ENCODE assay signal across 10 cellular contexts in genomic region chr18:6741290-6741689, GRCh38. TPM values are rescaled to one million over a fixed set of nuclear protein-coding genes. Genes with fewer than 3 reads are reported as not detected.
DNase-seq lines count a peak whose midpoint lies in the region; ATAC-seq, FAIRE-seq and TF ChIP-seq lines count a peak whose summit lies in the region.
"Had no signal": no experiment of that assay in that cellular context is flagged by ENCODE, and none has a peak within 500 bp of the region (broad histone marks: within the 10 kb centered on the region; RNA-seq: fewer than 3 reads in every experiment).

No MANE protein-coding gene starts in this region.

- H3K23ac ChIP-seq in neuronal stem cell (ENCODE audit: low read depth, low read length, poor library complexity), result no peak overlapping the region

- H4K8ac ChIP-seq in neuronal stem cell (ENCODE audit: low read depth, low read length), result no peak overlapping the region

- no peaks in the 10 kb centered on the region for H3K36me3 ChIP-seq in neuronal stem cell (replicated peaks in 1 of 2; ENCODE audit: control insufficient read depth in 2 of 2, insufficient read depth in 2 of 2, low read length in 2 of 2)

- no peak for ATAC-seq in stimulated activated effector memory CD8-positive, alpha-beta T cell treated with anti-CD3 and anti-CD28 coated beads, Interleukin-12 subunit alpha, Interleukin-12 subunit beta, amount 100 ng/mL, for 72 hours
- no peak for ATAC-seq in HG03460 (IDR thresholded peaks at IDR 0.05; ENCODE audit: unreplicated experiment)
- ATAC-seq: activated T-cell treated with anti-CD3 and anti-CD28 coated beads, Interleukin-2, amount 50 U/mL, for 72 hours had no signal

- no peaks in the 10 kb centered on the region for H3K79me1 ChIP-seq in neuronal stem cell (ENCODE audit: low read depth, low read length)

- no peak overlapping the region for H2BK15ac ChIP-seq in neuronal stem cell (ENCODE audit: low read length)

- H3K36me3 Mint-ChIP-seq in stimulated activated effector memory CD8-positive, alpha-beta T cell treated with anti-CD3 and anti-CD28 coated beads, Interleukin-12 subunit alpha, Interleukin-12 subunit beta, amount 100 ng/mL, for 72 hours, result no peaks in the 10 kb centered on the region

- no peak overlapping the region for H3K18ac ChIP-seq in neuronal stem cell (ENCODE audit: low read length)

- H3K27ac ChIP-seq in RWPE1 (no peak overlapping the region), neuronal stem cell (replicated peaks; ENCODE audit: low read length) (no peak overlapping the region)

- FAIRE-seq in GM12891 (lab: Jason Lieb, UNC), result no peak
- FAIRE-seq: islet of Langerhans had no signal

- no peak overlapping the region for H2AK5ac ChIP-seq in neuronal stem cell (ENCODE audit: low read depth, low read length)

- H3K9me3 Mint-ChIP-seq in stimulated activated effector memory CD8-positive, alpha-beta T cell treated with anti-CD3 and anti-CD28 coated beads, Interleukin-12 subunit alpha, Interleukin-12 subunit beta, amount 100 ng/mL, for 72 hours, result peaks cover 9% of the 10 kb centered on the region

- no peak overlapping the region for H3K4me2 ChIP-seq in neuronal stem cell (ENCODE audit: insufficient read depth, low read length, poor library complexity, severe bottlenecking)

- H3K27ac Mint-ChIP-seq in stimulated activated effector memory CD8-positive, alpha-beta T cell treated with anti-CD3 and anti-CD28 coated beads, Interleukin-12 subunit alpha, Interleukin-12 subunit beta, amount 100 ng/mL, for 72 hours, result no peak overlapping the region
- H3K27ac Mint-ChIP-seq: activated T-cell treated with anti-CD3 and anti-CD28 coated beads, Interleukin-2, amount 50 U/mL, for 72 hours had no signal

- H3K4me3 Mint-ChIP-seq in stimulated activated effector memory CD8-positive, alpha-beta T cell treated with anti-CD3 and anti-CD28 coated beads, Interleukin-12 subunit alpha, Interleukin-12 subunit beta, amount 100 ng/mL, for 72 hours, result no peak overlapping the region
- H3K4me3 Mint-ChIP-seq: activated T-cell treated with anti-CD3 and anti-CD28 coated beads, Interleukin-2, amount 50 U/mL, for 72 hours had no signal

- CTCF ChIA-PET in RWPE1 (lab: Yijun Ruan, JAX), result interaction anchor here (0.7 kb wide), 1 partner anchor 96 kb away, joined by 3 read pairs; no protein-coding TSS in a partner anchor

- no peak overlapping the region for H2BK5ac ChIP-seq in neuronal stem cell (ENCODE audit: low read length)

- H3K4me3 ChIP-seq in fibroblast of mammary gland (ENCODE audit: control insufficient read depth, low read depth, low read length), result no peak overlapping the region
- no peak overlapping the region for H3K4me3 ChIP-seq in neuronal stem cell (ENCODE audit: low read length in 2 of 2)

- peak overlapping the region; percentile 3 for H2AFZ ChIP-seq in neuronal stem cell (ENCODE audit: low read length)

- no peak overlapping the region for H3K14ac ChIP-seq in neuronal stem cell (ENCODE audit: low read length)

- no peaks in the 10 kb centered on the region for H3K27me3 ChIP-seq in neuronal stem cell (ENCODE audit: control insufficient read depth in 3 of 3, insufficient read depth in 3 of 3, low read depth in 1 of 3, low read length in 3 of 3)

- H3K4ac ChIP-seq in neuronal stem cell (ENCODE audit: low read length), result no peak overlapping the region

- H3K9me3 ChIP-seq in neuronal stem cell (replicated peaks in 1 of 2; ENCODE audit: control insufficient read depth in 2 of 2, insufficient read depth in 1 of 2, low read depth in 1 of 2, low read length in 2 of 2), result no peaks in the 10 kb centered on the region

- H3K4me1 ChIP-seq in neuronal stem cell (ENCODE audit: control insufficient read depth in 2 of 2, insufficient read depth in 1 of 2, low read depth in 1 of 2, low read length in 2 of 2), result peaks cover 3 to 22% of the 10 kb centered on the region in 2 donors

- TF ChIP-seq POLR2A in GM12891 (IDR thresholded peaks at IDR 0.05; ENCODE audit: low read depth, low read length), result no peak

- H4K91ac ChIP-seq in neuronal stem cell (ENCODE audit: low read depth, low read length, poor library complexity), result no peak overlapping the region

- no CpG with 5 or more reads among the region's 3 CpGs for WGBS in neuronal stem cell (ENCODE audit: extremely low coverage in 2 of 2, insufficient read length in 2 of 2, insufficient replicate concordance in 1 of 2), 2 donors

- H2BK120ac ChIP-seq in neuronal stem cell (ENCODE audit: low read depth, low read length), result no peak overlapping the region

- DNase-seq in AG09319 (ENCODE audit: extremely low read depth, low read depth) (peak; percentile 87), RWPE1 (ENCODE audit: low spot score) (peak; percentile 28), fibroblast of mammary gland (ENCODE audit: low read depth) (peak; percentile 99), neuronal stem cell (ENCODE audit: low spot score) (no peak), GM12891 (ENCODE audit: insufficient read length, low spot score) (no peak)
- DNase-seq in stimulated activated effector memory CD8-positive, alpha-beta T cell treated with anti-CD3 and anti-CD28 coated beads, Interleukin-12 subunit alpha, Interleukin-12 subunit beta, amount 100 ng/mL, for 72 hours (ENCODE audit: low spot score in 2 of 2), result no peak
- DNase-seq in activated CD4-positive, alpha-beta T cell treated with anti-CD3 and anti-CD28 coated beads for 1 hour, result no peak
- DNase-seq: activated T-cell treated with anti-CD3 and anti-CD28 coated beads, Interleukin-2, amount 50 U/mL, for 72 hours had no signal

- POLR2A ChIA-PET in RWPE1 (lab: Yijun Ruan, JAX; ENCODE audit: low non-redundant PET), result no interaction called here

- no peak overlapping the region for H3K9ac ChIP-seq in neuronal stem cell (ENCODE audit: low read depth, low read length, poor library complexity)

- no peaks in the 10 kb centered on the region for H3K4me1 Mint-ChIP-seq in stimulated activated effector memory CD8-positive, alpha-beta T cell treated with anti-CD3 and anti-CD28 coated beads, Interleukin-12 subunit alpha, Interleukin-12 subunit beta, amount 100 ng/mL, for 72 hours

- TF ChIP-seq CTCF in AG09319 (IDR thresholded peaks at IDR 0.05; ENCODE audit: low read depth, low read length), result no peak
- TF ChIP-seq CTCF in RWPE1 (conservative IDR thresholded peaks at IDR 0.05; ENCODE audit: low read depth), result no peak
- no peak for TF ChIP-seq CTCF in fibroblast of mammary gland (conservative IDR thresholded peaks at IDR 0.05; ENCODE audit: control insufficient read depth, insufficient read depth, low read depth, low read length)

- no peak overlapping the region for H2BK12ac ChIP-seq in neuronal stem cell (ENCODE audit: low read length)

TF ChIP-seq in GM12891, 5 proteins besides CTCF, POLR2A, EP300 and RAD21:
- TF ChIP-seq TAF1 (IDR thresholded peaks at IDR 0.05; ENCODE audit: low read depth, low read length) (no peak), POU2F2 (IDR thresholded peaks at IDR 0.05; ENCODE audit: low read depth, low read length) (no peak), POLR2AphosphoS5 (IDR thresholded peaks at IDR 0.05; ENCODE audit: low read depth, low read length) (no peak)

RNA-seq across cellular contexts. Expression of gene ARHGAP28, which starts 11.8 kb away (rescaled TPM):
- polyA plus RNA-seq in neuronal stem cell (2013, experiment 1 of 2), result 9.8 TPM
- polyA plus RNA-seq in neuronal stem cell (2013, experiment 2 of 2), result 10.7 TPM
- not detected for polyA plus RNA-seq in GM12891 (2012; ENCODE audit: low read depth, missing spikeins)

Comparison
In these comparisons a context has a peak if more than half of its experiments do, and no peak if none do; other contexts are left out.
1. DNase-seq: peak in AG09319 (single experiment), RWPE1 (single experiment) and fibroblast of mammary gland (single experiment); none in neuronal stem cell (single experiment), stimulated activated effector memory CD8-positive, alpha-beta T cell treated with anti-CD3 and anti-CD28 coated beads, Interleukin-12 subunit alpha, Interleukin-12 subunit beta, amount 100 ng/mL, for 72 hours (0 of 2), activated CD4-positive, alpha-beta T cell treated with anti-CD3 and anti-CD28 coated beads for 1 hour (single experiment) and GM12891 (single experiment).